ENCODE assay signal across 1 cellular context in the genomic region with DNA sequence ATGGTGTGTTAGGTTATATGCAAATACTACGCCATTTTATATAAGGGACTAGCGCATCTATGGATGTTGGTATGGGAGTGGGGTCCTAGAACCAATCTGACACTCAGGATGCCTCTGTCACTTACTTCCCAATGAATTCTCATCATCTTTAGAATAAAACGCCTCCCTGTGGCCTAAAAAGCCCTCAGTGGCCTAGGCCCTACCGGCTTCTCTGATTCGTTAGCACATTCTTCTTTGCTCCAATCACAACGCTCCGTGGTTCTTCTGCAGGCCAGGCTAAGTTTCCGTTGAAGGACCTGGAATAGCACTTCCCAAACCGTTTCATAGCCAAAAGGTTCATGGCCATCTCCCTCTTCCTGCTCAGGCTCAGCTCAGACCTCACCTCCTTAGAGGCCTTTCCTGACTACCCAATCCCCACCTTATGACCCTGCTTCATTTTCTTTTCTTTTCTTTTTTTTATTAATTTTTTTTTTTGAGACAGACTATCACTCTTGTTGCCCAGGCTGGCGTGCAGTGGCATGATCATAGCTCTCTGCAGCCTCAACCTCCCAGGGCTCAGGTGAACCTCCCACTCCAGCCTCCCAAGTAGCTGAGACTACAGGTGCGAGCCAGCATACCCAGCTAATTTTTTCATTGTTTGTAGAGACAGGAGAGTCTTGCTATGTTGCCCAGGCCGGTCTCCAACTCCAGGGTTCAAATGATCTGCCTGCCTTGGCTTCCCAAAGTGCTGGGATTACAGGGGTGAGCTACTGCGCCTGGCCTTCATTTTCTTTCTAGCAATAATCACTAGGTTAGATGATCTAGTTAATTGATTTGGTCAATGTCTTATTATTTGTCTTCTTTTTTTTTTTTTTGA.
A peak's percentile ranks its signal among the peaks of the same experiment; 100 is the strongest.
TF ChIP-seq lines count a peak whose summit lies in the region.

No MANE protein-coding gene starts in this region.

TF ChIP-seq in K562, 482 proteins besides CTCF, POLR2A, EP300 and RAD21 (continues in another document):
- TF ChIP-seq TCF3 (CRISPR knock-in tag; IDR thresholded peaks at IDR 0.05) (peak; percentile 15; the same call in 1 of the 2 replicates), KDM1A (IDR thresholded peaks at IDR 0.05) (peak; percentile 33 to 61; a peak in 3 of 4 replicates), CC2D1A (IDR thresholded peaks at IDR 0.05) (peak; percentile 81), SRF (CRISPR knock-in tag; IDR thresholded peaks at IDR 0.05) (peak in 1 of 2 experiments; percentile 48; a peak in 1 of 4 replicates), MYBL2 (IDR thresholded peaks at IDR 0.05; ENCODE audit: low read depth) (peak; percentile 77), MYBL2 (CRISPR knock-in tag; IDR thresholded peaks at IDR 0.05; ENCODE audit: borderline replicate concordance) (no peak), ILF3 (IDR thresholded peaks at IDR 0.05; ENCODE audit: borderline replicate concordance) (no peak), EP400 (IDR thresholded peaks at IDR 0.05) (peak; percentile 21), PHF21A (IDR thresholded peaks at IDR 0.05; ENCODE audit: borderline replicate concordance, low read depth) (peak; percentile 98; the same call in 1 of the 2 replicates), SMC3 (conservative IDR thresholded peaks at IDR 0.05; ENCODE audit: insufficient read depth, low read depth, low read length) (no peak; the same call in 1 of the 2 replicates), YY1 (IDR thresholded peaks at IDR 0.05; ENCODE audit: borderline replicate concordance in 1 of 3, control insufficient read depth in 1 of 3, extremely low read depth in 1 of 3, insufficient read depth in 3 of 3, insufficient read length in 1 of 3, insufficient replicate concordance in 2 of 3, low read depth in 1 of 3, low read length in 2 of 3) (peak in 1 of 3 experiments; percentile 22), TAL1 (IDR thresholded peaks at IDR 0.05) (peak; percentile 21; the same call in 1 of the 2 replicates), FOXO4 (CRISPR knock-in tag; IDR thresholded peaks at IDR 0.05) (no peak), EZH2 (IDR thresholded peaks at IDR 0.05; ENCODE audit: borderline replicate concordance, low read depth, low read length) (no peak), L3MBTL2 (IDR thresholded peaks at IDR 0.05) (peak; percentile 92), ZBTB2 (IDR thresholded peaks at IDR 0.05) (peak; percentile 50; the same call in 1 of the 2 replicates), ZBTB11 (CRISPR knock-in tag; IDR thresholded peaks at IDR 0.05) (peak in 1 of 3 experiments; percentile 62; a peak in 1 of 6 replicates), ETV1 (tag; conservative IDR thresholded peaks at IDR 0.05; ENCODE audit: low read depth) (0 out of 2 replicates have a peak, but pooled peaks have one; percentile 28), ESRRA (IDR thresholded peaks at IDR 0.05; ENCODE audit: borderline replicate concordance, low read depth) (no peak), PURB (CRISPR knock-in tag; IDR thresholded peaks at IDR 0.05; ENCODE audit: low read depth) (no peak), MYC (IDR thresholded peaks at IDR 0.05; ENCODE audit: low read depth, low read length) (peak; percentile 32; the same call in 1 of the 2 replicates), MYC (CRISPR knock-in tag; IDR thresholded peaks at IDR 0.05; ENCODE audit: borderline replicate concordance, low read depth) (no peak), POLR2B (IDR thresholded peaks at IDR 0.05; ENCODE audit: low read depth, partially characterized antibody) (peak; percentile 56), CTBP1 (IDR thresholded peaks at IDR 0.05; ENCODE audit: borderline replicate concordance) (peak; percentile 87), NFE2 (IDR thresholded peaks at IDR 0.05; ENCODE audit: low read depth) (0 out of 2 replicates have a peak, but pooled peaks have one; percentile 13), JUND (IDR thresholded peaks at IDR 0.05; ENCODE audit: borderline replicate concordance, low read depth, low read length) (peak; percentile 71), JUND (tag; IDR thresholded peaks at IDR 0.05; ENCODE audit: borderline replicate concordance, low read depth, low read length) (peak; percentile 74; the same call in 2 of the 3 replicates), FOSL1 (tag; conservative IDR thresholded peaks at IDR 0.05) (0 out of 2 replicates have a peak, but pooled peaks have one; percentile 28), SMAD1 (IDR thresholded peaks at IDR 0.05; ENCODE audit: low read depth, low read length, partially characterized antibody) (peak; percentile 76), NR2C2 (CRISPR knock-in tag; IDR thresholded peaks at IDR 0.05) (no peak), NR2C2 (tag; IDR thresholded peaks at IDR 0.05) (peak; percentile 55), ZNF511 (CRISPR knock-in tag; IDR thresholded peaks at IDR 0.05) (no peak), HCFC1 (IDR thresholded peaks at IDR 0.05; ENCODE audit: low read depth, low read length) (peak; percentile 56)
- TF ChIP-seq, protein P1, sequence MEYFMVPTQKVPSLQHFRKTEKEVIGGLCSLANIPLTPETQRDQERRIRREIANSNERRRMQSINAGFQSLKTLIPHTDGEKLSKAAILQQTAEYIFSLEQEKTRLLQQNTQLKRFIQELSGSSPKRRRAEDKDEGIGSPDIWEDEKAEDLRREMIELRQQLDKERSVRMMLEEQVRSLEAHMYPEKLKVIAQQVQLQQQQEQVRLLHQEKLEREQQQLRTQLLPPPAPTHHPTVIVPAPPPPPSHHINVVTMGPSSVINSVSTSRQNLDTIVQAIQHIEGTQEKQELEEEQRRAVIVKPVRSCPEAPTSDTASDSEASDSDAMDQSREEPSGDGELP (CRISPR knock-in tag; IDR thresholded peaks at IDR 0.05; ENCODE audit: borderline replicate concordance), result no peak
- TF ChIP-seq, protein P2, sequence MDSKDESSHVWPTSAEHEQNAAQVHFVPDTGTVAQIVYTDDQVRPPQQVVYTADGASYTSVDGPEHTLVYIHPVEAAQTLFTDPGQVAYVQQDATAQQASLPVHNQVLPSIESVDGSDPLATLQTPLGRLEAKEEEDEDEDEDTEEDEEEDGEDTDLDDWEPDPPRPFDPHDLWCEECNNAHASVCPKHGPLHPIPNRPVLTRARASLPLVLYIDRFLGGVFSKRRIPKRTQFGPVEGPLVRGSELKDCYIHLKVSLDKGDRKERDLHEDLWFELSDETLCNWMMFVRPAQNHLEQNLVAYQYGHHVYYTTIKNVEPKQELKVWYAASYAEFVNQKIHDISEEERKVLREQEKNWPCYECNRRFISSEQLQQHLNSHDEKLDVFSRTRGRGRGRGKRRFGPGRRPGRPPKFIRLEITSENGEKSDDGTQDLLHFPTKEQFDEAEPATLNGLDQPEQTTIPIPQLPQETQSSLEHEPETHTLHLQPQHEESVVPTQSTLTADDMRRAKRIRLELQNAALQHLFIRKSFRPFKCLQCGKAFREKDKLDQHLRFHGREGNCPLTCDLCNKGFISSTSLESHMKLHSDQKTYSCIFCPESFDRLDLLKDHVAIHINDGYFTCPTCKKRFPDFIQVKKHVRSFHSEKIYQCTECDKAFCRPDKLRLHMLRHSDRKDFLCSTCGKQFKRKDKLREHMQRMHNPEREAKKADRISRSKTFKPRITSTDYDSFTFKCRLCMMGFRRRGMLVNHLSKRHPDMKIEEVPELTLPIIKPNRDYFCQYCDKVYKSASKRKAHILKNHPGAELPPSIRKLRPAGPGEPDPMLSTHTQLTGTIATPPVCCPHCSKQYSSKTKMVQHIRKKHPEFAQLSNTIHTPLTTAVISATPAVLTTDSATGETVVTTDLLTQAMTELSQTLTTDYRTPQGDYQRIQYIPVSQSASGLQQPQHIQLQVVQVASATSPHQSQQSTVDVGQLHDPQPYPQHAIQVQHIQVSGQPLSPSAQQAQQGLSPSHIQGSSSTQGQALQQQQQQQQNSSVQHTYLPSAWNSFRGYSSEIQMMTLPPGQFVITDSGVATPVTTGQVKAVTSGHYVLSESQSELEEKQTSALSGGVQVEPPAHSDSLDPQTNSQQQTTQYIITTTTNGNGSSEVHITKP (IDR thresholded peaks at IDR 0.05; ENCODE audit: partially characterized antibody), result peak; percentile 61
- TF ChIP-seq, protein P3, sequence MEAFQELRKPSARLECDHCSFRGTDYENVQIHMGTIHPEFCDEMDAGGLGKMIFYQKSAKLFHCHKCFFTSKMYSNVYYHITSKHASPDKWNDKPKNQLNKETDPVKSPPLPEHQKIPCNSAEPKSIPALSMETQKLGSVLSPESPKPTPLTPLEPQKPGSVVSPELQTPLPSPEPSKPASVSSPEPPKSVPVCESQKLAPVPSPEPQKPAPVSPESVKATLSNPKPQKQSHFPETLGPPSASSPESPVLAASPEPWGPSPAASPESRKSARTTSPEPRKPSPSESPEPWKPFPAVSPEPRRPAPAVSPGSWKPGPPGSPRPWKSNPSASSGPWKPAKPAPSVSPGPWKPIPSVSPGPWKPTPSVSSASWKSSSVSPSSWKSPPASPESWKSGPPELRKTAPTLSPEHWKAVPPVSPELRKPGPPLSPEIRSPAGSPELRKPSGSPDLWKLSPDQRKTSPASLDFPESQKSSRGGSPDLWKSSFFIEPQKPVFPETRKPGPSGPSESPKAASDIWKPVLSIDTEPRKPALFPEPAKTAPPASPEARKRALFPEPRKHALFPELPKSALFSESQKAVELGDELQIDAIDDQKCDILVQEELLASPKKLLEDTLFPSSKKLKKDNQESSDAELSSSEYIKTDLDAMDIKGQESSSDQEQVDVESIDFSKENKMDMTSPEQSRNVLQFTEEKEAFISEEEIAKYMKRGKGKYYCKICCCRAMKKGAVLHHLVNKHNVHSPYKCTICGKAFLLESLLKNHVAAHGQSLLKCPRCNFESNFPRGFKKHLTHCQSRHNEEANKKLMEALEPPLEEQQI (IDR thresholded peaks at IDR 0.05), result peak; percentile 25; the same call in 1 of the 2 replicates
- TF ChIP-seq, protein P4, sequence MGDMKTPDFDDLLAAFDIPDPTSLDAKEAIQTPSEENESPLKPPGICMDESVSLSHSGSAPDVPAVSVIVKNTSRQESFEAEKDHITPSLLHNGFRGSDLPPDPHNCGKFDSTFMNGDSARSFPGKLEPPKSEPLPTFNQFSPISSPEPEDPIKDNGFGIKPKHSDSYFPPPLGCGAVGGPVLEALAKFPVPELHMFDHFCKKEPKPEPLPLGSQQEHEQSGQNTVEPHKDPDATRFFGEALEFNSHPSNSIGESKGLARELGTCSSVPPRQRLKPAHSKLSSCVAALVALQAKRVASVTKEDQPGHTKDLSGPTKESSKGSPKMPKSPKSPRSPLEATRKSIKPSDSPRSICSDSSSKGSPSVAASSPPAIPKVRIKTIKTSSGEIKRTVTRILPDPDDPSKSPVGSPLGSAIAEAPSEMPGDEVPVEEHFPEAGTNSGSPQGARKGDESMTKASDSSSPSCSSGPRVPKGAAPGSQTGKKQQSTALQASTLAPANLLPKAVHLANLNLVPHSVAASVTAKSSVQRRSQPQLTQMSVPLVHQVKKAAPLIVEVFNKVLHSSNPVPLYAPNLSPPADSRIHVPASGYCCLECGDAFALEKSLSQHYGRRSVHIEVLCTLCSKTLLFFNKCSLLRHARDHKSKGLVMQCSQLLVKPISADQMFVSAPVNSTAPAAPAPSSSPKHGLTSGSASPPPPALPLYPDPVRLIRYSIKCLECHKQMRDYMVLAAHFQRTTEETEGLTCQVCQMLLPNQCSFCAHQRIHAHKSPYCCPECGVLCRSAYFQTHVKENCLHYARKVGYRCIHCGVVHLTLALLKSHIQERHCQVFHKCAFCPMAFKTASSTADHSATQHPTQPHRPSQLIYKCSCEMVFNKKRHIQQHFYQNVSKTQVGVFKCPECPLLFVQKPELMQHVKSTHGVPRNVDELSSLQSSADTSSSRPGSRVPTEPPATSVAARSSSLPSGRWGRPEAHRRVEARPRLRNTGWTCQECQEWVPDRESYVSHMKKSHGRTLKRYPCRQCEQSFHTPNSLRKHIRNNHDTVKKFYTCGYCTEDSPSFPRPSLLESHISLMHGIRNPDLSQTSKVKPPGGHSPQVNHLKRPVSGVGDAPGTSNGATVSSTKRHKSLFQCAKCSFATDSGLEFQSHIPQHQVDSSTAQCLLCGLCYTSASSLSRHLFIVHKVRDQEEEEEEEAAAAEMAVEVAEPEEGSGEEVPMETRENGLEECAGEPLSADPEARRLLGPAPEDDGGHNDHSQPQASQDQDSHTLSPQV (IDR thresholded peaks at IDR 0.05), result peak; percentile 81
